ENCODE assay signal across 8 cellular contexts in the genomic region with DNA sequence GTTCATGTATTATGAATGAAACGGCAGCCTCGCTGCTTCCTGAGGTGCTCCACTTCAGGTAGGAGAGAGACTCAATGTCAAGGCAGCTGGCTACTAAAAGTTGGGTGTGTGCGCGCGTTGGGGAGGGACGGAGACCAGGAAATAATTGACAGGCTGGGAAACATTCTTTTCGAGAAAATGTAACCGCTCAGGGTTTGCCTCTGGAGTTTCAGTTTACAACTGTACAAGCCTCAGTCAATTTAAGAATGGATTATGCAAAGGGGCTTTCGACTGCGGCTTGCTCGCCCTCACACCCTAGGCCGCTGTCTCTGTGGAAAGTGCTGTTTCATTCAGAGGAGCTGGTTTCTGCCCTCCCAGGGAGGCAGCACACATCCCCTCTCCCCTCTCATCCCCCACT. TPM values are rescaled to one million over a fixed set of nuclear protein-coding genes. Genes with fewer than 3 reads are reported as not detected.
DNase-seq lines count a peak whose midpoint lies in the region; ATAC-seq and TF ChIP-seq lines count a peak whose summit lies in the region.

No MANE protein-coding gene starts in this region.

- DNase-seq in BJ (ENCODE audit: low read depth) (no peak), epidermal melanocyte (ENCODE audit: insufficient read length, low spot score) (peak; percentile 27), ovary (no peak), amniotic stem cell (lab: John Stamatoyannopoulos, UW) (no peak), NCI-H69 (lab: John Stamatoyannopoulos, UW) (no peak)
- DNase-seq in T-helper 2 cell treated with Interferon-gamma antibody and Interleukin-4, amounts not matched to agents 5 μg/mL and 100 μg/mL, for 36 hours (ENCODE audit: low spot score) = peak; percentile 72

- H3K9me3 Mint-ChIP-seq in T-helper 2 cell treated with Interferon-gamma antibody and Interleukin-4, amounts not matched to agents 5 μg/mL and 100 μg/mL, for 36 hours = no peaks in the 10 kb centered on the region

- H3K4me3 ChIP-seq in BJ (ENCODE audit: low read depth, low read length) (peak overlapping the region; percentile 71), ovary (peak overlapping the region; percentile 68)

- H3K36me3 ChIP-seq in BJ (ENCODE audit: control insufficient read depth, insufficient read depth, low read length) (no peaks in the 10 kb centered on the region), ovary (no peaks in the 10 kb centered on the region)

- TF ChIP-seq EP300 in ovary (IDR thresholded peaks at IDR 0.05) = no peak

- H3K27ac Mint-ChIP-seq in T-helper 2 cell treated with Interferon-gamma antibody and Interleukin-4, amounts not matched to agents 5 μg/mL and 100 μg/mL, for 36 hours = no peak overlapping the region

- peaks cover 12% of the 10 kb centered on the region for H3K4me1 Mint-ChIP-seq in T-helper 2 cell treated with Interferon-gamma antibody and Interleukin-4, amounts not matched to agents 5 μg/mL and 100 μg/mL, for 36 hours (ENCODE audit: low read depth)

- TF ChIP-seq POLR2A in ovary (IDR thresholded peaks at IDR 0.05) = no peak

- POLR2A ChIA-PET in BJ (lab: Charles Lee) = interaction anchor here (0.9 kb wide), 1 partner anchor 69 kb away, joined by 5 read pairs; no protein-coding TSS in a partner anchor

- H3K36me3 Mint-ChIP-seq in T-helper 2 cell treated with Interferon-gamma antibody and Interleukin-4, amounts not matched to agents 5 μg/mL and 100 μg/mL, for 36 hours (ENCODE audit: low read depth) = no peaks in the 10 kb centered on the region

- peaks cover 65% of the 10 kb centered on the region for H3K27me3 Mint-ChIP-seq in T-helper 2 cell treated with Interferon-gamma antibody and Interleukin-4, amounts not matched to agents 5 μg/mL and 100 μg/mL, for 36 hours (ENCODE audit: low read depth)

- TF ChIP-seq CTCF in BJ (IDR thresholded peaks at IDR 0.05; ENCODE audit: insufficient read depth, low read depth, low read length) (no peak), ovary (IDR thresholded peaks at IDR 0.05) (no peak)

- intact Hi-C loops in ovary (cut with DNase I) = loop anchor here in 3 of 4 donors (10.0 kb wide), 2 partner anchors 132 to 172 kb away; no protein-coding TSS in a partner anchor

- ATAC-seq in GM19043 (IDR thresholded peaks at IDR 0.05; ENCODE audit: low read depth, unreplicated experiment) (peak; percentile 78), HG03139 (IDR thresholded peaks at IDR 0.05; ENCODE audit: unreplicated experiment) (peak; percentile 65)

- H3K4me3 Mint-ChIP-seq in T-helper 2 cell treated with Interferon-gamma antibody and Interleukin-4, amounts not matched to agents 5 μg/mL and 100 μg/mL, for 36 hours = peak overlapping the region; percentile 93

- CTCF ChIA-PET in BJ (lab: Yijun Ruan, JAX) = interaction anchor here (0.6 to 1.4 kb wide), 7 partner anchors 9 to 225 kb away, joined by 3 to 7 read pairs (median 4); no protein-coding TSS in a partner anchor

- peaks cover 3% of the 10 kb centered on the region for H3K4me1 ChIP-seq in ovary (ENCODE audit: insufficient read depth)

- peak overlapping the region; percentile 16 to 97 for H3K27ac ChIP-seq in ovary

- H3K9me3 ChIP-seq in ovary = no peaks in the 10 kb centered on the region

- no peaks in the 10 kb centered on the region for H3K27me3 ChIP-seq in BJ (ENCODE audit: control insufficient read depth, insufficient read depth, low read length)
- H3K27me3 ChIP-seq in ovary = no peaks in the 10 kb centered on the region

- WGBS in ovary, 3 donors = 1 to 5% (median 4%) methylated on average over 12 of the region's 12 CpGs

RNA-seq across cellular contexts. Expression of a gene that starts 4.4 kb away (rescaled TPM):
- 11.0 and 13.1 TPM in 2 replicates for polyA plus RNA-seq in BJ (2011; rRNA removed)
- polyA minus RNA-seq in BJ (2011; rRNA and poly(A)+ RNA removed) = 13.0 and 17.9 TPM in 2 replicates
- 10 to 100 TPM; 13.1 to 32.9 (median 17.6) TPM for total RNA-seq in ovary
- polyA plus RNA-seq in ovary = 10 to 100 TPM; 13.9 to 32.0 TPM

Comparison
In these comparisons a context has a peak if more than half of its experiments do, and no peak if none do; other contexts are left out.
1. DNase-seq: peak in T-helper 2 cell treated with Interferon-gamma antibody and Interleukin-4, amounts not matched to agents 5 μg/mL and 100 μg/mL, for 36 hours (single experiment) and epidermal melanocyte (single experiment); none in BJ (single experiment), ovary (0 of 5), amniotic stem cell (single experiment) and NCI-H69 (single experiment).